In the genomic region with DNA sequence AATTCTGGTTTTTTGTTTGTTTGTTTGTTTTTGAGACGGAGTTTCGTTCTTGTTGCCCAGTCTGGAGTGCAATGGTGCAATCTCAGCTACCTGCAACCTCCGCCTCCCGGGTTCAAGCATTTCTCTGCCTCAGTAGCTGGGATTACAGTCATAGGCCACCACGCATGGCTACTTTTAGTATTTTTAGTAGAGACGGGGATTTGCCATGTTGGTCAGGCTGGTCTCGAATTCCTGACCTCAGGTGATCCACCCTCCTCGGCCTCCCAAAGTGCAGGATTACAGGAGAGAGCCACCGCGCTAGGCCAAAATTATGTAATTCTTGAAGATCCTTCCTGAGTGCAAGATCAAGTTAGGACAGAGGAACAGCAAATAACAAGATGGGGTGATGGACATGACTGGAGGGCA, we compare ENCODE assay signal across 7 cellular contexts. TPM values are rescaled to one million over a fixed set of nuclear protein-coding genes. Genes with fewer than 3 reads are reported as not detected.
DNase-seq lines count a peak whose midpoint lies in the region; ATAC-seq and TF ChIP-seq lines count a peak whose summit lies in the region.

No MANE protein-coding gene starts in this region.

- no peak for TF ChIP-seq POLR2A in stomach (IDR thresholded peaks at IDR 0.05)

- no peaks in the 10 kb centered on the region for H3K9me3 ChIP-seq in iPS-18c (ENCODE audit: control insufficient read depth, insufficient read depth, low read length)
- no peaks in the 10 kb centered on the region for H3K9me3 ChIP-seq in stomach

- H3K4me3 Mint-ChIP-seq in activated T-cell treated with anti-CD3 and anti-CD28 coated beads, Interleukin-2, amount 50 U/mL, for 72 hours = peak overlapping the region; percentile 95 to 98

- peak overlapping the region; percentile 87 for H3K27ac Mint-ChIP-seq in activated T-cell treated with anti-CD3 and anti-CD28 coated beads, Interleukin-2, amount 50 U/mL, for 72 hours

- 10 to 20% (median 18%) methylated on average over 10 of the region's 10 CpGs for WGBS in stomach, 5 donors

- H3K36me3 ChIP-seq in stomach = peaks cover 0 to 20% (median 7%) of the 10 kb centered on the region in 4 donors

- peaks cover 4 to 44% (median 26%) of the 10 kb centered on the region in 4 donors for H3K4me1 ChIP-seq in stomach

- peak overlapping the region; percentile 80 for H3K4me3 ChIP-seq in iPS-18c (ENCODE audit: insufficient read depth, low read depth, low read length)
- H3K4me3 ChIP-seq in stomach = peak overlapping the region; percentile 70 to 84 (median 74)

- no peaks in the 10 kb centered on the region for H3K27me3 Mint-ChIP-seq in activated T-cell treated with anti-CD3 and anti-CD28 coated beads, Interleukin-2, amount 50 U/mL, for 72 hours (ENCODE audit: low read depth)

- H3K4me1 Mint-ChIP-seq in activated T-cell treated with anti-CD3 and anti-CD28 coated beads, Interleukin-2, amount 50 U/mL, for 72 hours (ENCODE audit: low read depth) = peaks cover 43% of the 10 kb centered on the region

- TF ChIP-seq CTCF in stomach (IDR thresholded peaks at IDR 0.05) = no peak

- no peaks in the 10 kb centered on the region for H3K9me3 Mint-ChIP-seq in activated T-cell treated with anti-CD3 and anti-CD28 coated beads, Interleukin-2, amount 50 U/mL, for 72 hours

- intact Hi-C loops in stomach (cut with DNase I; ENCODE audit: low total_unique reads) = no loop called here

- H3K27ac ChIP-seq in stomach = peak overlapping the region; percentile 96 to 98 (median 98)

- peak in 1 of 2 donors; percentile 4 for DNase-seq in activated T-cell treated with anti-CD3 and anti-CD28 coated beads, Interleukin-2, amount 50 U/mL, for 72 hours
- DNase-seq in stomach (no peak), inferior parietal cortex (ENCODE audit: extremely low spot score) (no peak), hepatic stellate cell (ENCODE audit: low spot score) (no peak)

- ATAC-seq in HG03520 (IDR thresholded peaks at IDR 0.05; ENCODE audit: unreplicated experiment) (peak; percentile 9), HG03432 (IDR thresholded peaks at IDR 0.05; ENCODE audit: unreplicated experiment) (no peak)
- ATAC-seq in activated T-cell treated with anti-CD3 and anti-CD28 coated beads, Interleukin-2, amount 50 U/mL, for 72 hours (replicated peaks in 1 of 2) = no peak

- H3K36me3 Mint-ChIP-seq in activated T-cell treated with anti-CD3 and anti-CD28 coated beads, Interleukin-2, amount 50 U/mL, for 72 hours (ENCODE audit: insufficient read depth in 2 of 2) = peaks cover 2 to 7% of the 10 kb centered on the region in 2 donors

- no peaks in the 10 kb centered on the region for H3K27me3 ChIP-seq in stomach

- no peak for TF ChIP-seq EP300 in stomach (IDR thresholded peaks at IDR 0.05)

RNA-seq across cellular contexts. Expression of a gene that starts 0.7 kb away (rescaled TPM):
- 10 to 100 TPM; 12.1 to 15.4 TPM for total RNA-seq in activated T-cell treated with anti-CD3 and anti-CD28 coated beads, Interleukin-2, amount 50 U/mL, for 72 hours
- total RNA-seq in stomach = 10 to 100 TPM in 4 of 5 donors, 1 to 10 TPM in 1; 7.0 to 67.9 (median 21.8) TPM
- polyA plus RNA-seq in stomach = 10 to 100 TPM; 11.5 to 29.5 (median 15.6) TPM
